Comparison of ENCODE assay signal across 8 cellular contexts in the genomic region with DNA sequence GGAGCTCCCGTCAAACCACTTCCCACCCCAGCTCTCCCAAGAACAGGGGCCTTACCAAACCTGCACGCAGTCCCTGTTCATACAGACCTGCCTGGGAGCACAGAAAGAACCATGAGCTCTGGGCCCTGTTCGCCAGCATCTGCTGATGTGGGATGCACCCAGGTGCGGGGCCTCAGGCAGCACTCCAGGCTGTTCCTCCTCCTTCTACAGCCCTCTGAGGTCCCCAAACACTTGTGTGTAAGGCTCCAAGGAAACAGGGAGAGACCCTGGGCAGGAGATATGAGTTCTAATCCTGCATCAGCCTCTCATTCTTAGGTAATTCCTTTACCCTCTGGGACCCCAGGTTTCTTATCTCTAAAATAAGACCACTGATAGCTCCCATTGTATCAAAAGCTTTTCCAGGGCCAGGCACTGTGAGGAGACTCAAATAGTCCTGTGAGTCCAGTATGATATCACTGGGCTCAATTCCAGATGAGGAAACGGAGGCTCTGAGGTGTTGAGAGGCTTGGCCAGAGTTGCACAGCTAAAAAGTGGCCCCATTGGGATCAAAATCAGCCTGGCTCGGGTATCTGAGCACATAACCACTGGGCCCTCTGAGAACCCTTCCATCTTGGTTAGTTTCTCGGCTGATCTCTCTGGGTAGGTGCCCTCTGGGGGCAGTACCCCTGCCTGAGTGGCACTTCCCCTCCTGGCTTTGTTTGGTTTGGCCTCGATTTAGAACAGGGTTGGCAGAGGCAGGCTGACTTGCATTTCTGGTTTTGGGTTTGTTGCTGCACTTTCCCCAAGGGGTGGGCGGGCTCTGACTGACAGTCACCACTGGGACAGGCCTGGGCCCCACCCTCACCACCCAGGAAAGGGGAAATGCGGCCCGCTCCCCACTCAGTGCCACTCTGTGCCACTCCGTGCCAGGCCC.
A peak's percentile ranks its signal among the peaks of the same experiment; 100 is the strongest.
DNase-seq lines count a peak whose midpoint lies in the region; ATAC-seq and TF ChIP-seq lines count a peak whose summit lies in the region.

No MANE protein-coding gene starts in this region.

- peak overlapping the region; percentile 70 for H2BK12ac ChIP-seq in trophoblast cell (ENCODE audit: low read length)

- peak overlapping the region; percentile 61 for H3K14ac ChIP-seq in trophoblast cell (ENCODE audit: low read length)

- peak overlapping the region; percentile 48 for H2AFZ ChIP-seq in trophoblast cell (ENCODE audit: insufficient read depth, low read length, poor library complexity)

- no peak overlapping the region for H3K4me3 ChIP-seq in trophoblast cell (ENCODE audit: low read depth, low read length)
- no peak overlapping the region for H3K4me3 ChIP-seq in transverse colon

- H3K4ac ChIP-seq in trophoblast cell (ENCODE audit: low read depth, low read length) = peak overlapping the region; percentile 6

- H3K27me3 ChIP-seq in trophoblast cell (ENCODE audit: insufficient read depth, low read length) = no peaks in the 10 kb centered on the region
- no peaks in the 10 kb centered on the region for H3K27me3 ChIP-seq in transverse colon

- no peak overlapping the region for H3K9ac ChIP-seq in trophoblast cell (ENCODE audit: low read length)

- H3K18ac ChIP-seq in trophoblast cell (ENCODE audit: low read length) = peak overlapping the region; percentile 85

- TF ChIP-seq POLR2A in transverse colon (IDR thresholded peaks at IDR 0.05) = no peak

- in situ Hi-C loops in transverse colon (cut with MboI; ENCODE audit: low pct_ligation_motif_present in 1 of 4, low pct_unique_long_range_greater_than_20kb in 1 of 4, low sequenced_read_pairs in 3 of 4) = loop anchor here in 2 of 4 donors (5.0 to 10.0 kb wide), 2 partner anchors 125 to 133 kb away; no protein-coding TSS in a partner anchor

- TF ChIP-seq EP300 in transverse colon (IDR thresholded peaks at IDR 0.05; ENCODE audit: low read depth) = no peak

- no peak overlapping the region for H3K23ac ChIP-seq in trophoblast cell (ENCODE audit: low read length)

- H3K27ac ChIP-seq in trophoblast cell (ENCODE audit: low read depth, low read length) (no peak overlapping the region), transverse colon (peak overlapping the region; percentile 75 to 85 (median 80))

- H2AK5ac ChIP-seq in trophoblast cell (ENCODE audit: low read length) = peak overlapping the region; percentile 20

- H3K9me3 ChIP-seq in trophoblast cell (ENCODE audit: insufficient read depth, low read depth, low read length) (no peaks in the 10 kb centered on the region), transverse colon (no peaks in the 10 kb centered on the region)

- intact Hi-C loops in transverse colon (cut with DNase I; ENCODE audit: low total_unique reads) = loop anchor here (2.0 kb wide), 1 partner anchor 69 kb away; no protein-coding TSS in a partner anchor

- H3K79me2 ChIP-seq in trophoblast cell (ENCODE audit: control insufficient read depth, insufficient read depth, low read length, poor library complexity) = peaks cover 2% of the 10 kb centered on the region

- peaks cover 27 to 34% of the 10 kb centered on the region in 2 experiments for H3K4me1 ChIP-seq in trophoblast cell (ENCODE audit: control insufficient read depth in 1 of 2, insufficient read depth in 2 of 2, low read length in 2 of 2)
- peaks cover 34 to 56% (median 45%) of the 10 kb centered on the region in 4 donors for H3K4me1 ChIP-seq in transverse colon

- H2BK120ac ChIP-seq in trophoblast cell (ENCODE audit: insufficient read depth, low read length, poor library complexity) = peak overlapping the region; percentile 59

- no peak overlapping the region for H4K12ac ChIP-seq in trophoblast cell (ENCODE audit: low read depth, low read length)

- DNase-seq in A172 (ENCODE audit: low spot score) (peak; percentile 64), LHCN-M2 (ENCODE audit: low read depth) (peak; percentile 90), fibroblast of gingiva (ENCODE audit: low read depth) (peak; percentile 61), trophoblast cell (no peak), transverse colon (peak; percentile 81), SW480 (ENCODE audit: low spot score) (no peak)
- DNase-seq in activated CD8-positive, alpha-beta memory T cell treated with anti-CD3 and anti-CD28 coated beads, Interleukin-2, amount 50 U/mL, for 4 hours = peak; percentile 66

- peak in 1 of 5 experiments; percentile 17 for TF ChIP-seq CTCF in transverse colon (IDR thresholded peaks at IDR 0.05)

- H3K36me3 ChIP-seq in trophoblast cell (ENCODE audit: control insufficient read depth in 1 of 2, insufficient read depth in 2 of 2, low read length in 2 of 2) (peaks cover 23 to 29% of the 10 kb centered on the region in 2 experiments), transverse colon (peaks cover 0 to 9% (median 2%) of the 10 kb centered on the region in 4 donors)

- H3K4me2 ChIP-seq in trophoblast cell (ENCODE audit: low read length) = no peak overlapping the region

- peak overlapping the region; percentile 15 for H2BK5ac ChIP-seq in trophoblast cell (ENCODE audit: low read depth, low read length, poor library complexity)

- peaks cover 14% of the 10 kb centered on the region for H3K79me1 ChIP-seq in trophoblast cell (ENCODE audit: low read length)

- H4K91ac ChIP-seq in trophoblast cell (ENCODE audit: low read depth, low read length) = peak overlapping the region; percentile 70

- H4K8ac ChIP-seq in trophoblast cell (ENCODE audit: low read depth, low read length) = peak overlapping the region; percentile 47

- WGBS in trophoblast cell (ENCODE audit: extremely low coverage, insufficient coverage, insufficient read length) = no CpG with 5 or more reads among the region's 12 CpGs
- WGBS in transverse colon (ENCODE audit: low coverage in 1 of 2), 2 donors = 43 to 82% methylated on average over 2 to 12 of the region's 12 CpGs

- no peak for ATAC-seq in HG02884 (IDR thresholded peaks at IDR 0.05; ENCODE audit: unreplicated experiment)

Comparison
In these comparisons a context has a peak if more than half of its experiments do, and no peak if none do; other contexts are left out.
1. DNase-seq: peak in A172 (single experiment), LHCN-M2 (single experiment), activated CD8-positive, alpha-beta memory T cell treated with anti-CD3 and anti-CD28 coated beads, Interleukin-2, amount 50 U/mL, for 4 hours (single experiment), fibroblast of gingiva (single experiment) and transverse colon (single experiment); none in trophoblast cell (0 of 2) and SW480 (single experiment).